18 cellular contexts compared by ENCODE assay signal in the genomic region with DNA sequence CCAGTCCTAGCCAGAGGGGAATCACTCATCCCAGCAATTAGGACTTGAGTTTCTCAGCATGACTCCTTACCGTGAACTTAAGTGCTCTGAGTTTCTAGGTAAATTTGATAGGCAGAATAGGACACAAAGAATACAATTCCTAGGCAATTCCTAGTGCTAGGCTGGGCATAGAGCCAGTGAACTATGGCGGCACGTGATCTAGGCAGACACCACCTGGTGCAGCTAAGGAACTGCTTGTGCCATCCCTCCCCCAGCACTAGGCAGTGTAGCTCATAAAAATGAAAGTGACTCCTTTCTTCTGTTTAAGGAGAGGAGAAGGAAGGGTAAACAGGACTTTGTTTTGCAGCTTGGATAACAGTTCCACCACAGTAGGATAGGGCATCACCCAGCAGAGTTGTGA.
"Had no signal": no experiment of that assay in that cellular context is flagged by ENCODE, and none has a peak within 500 bp of the region (broad histone marks: within the 10 kb centered on the region; RNA-seq: fewer than 3 reads in every experiment).

No MANE protein-coding gene starts in this region.

- FAIRE-seq: astrocyte, endometrium had no signal

- H3K4me1 Mint-ChIP-seq: activated CD4-positive, alpha-beta T cell treated with anti-CD3 and anti-CD28 coated beads for 36 hours; immature natural killer cell; naive B cell had no signal

- H3K4me3 ChIP-seq: cardiac muscle cell, esophagus squamous epithelium, lung had no signal

- ATAC-seq: activated CD4-positive, alpha-beta T cell treated with anti-CD3 and anti-CD28 coated beads for 36 hours; activated CD8-positive, alpha-beta T cell treated with anti-CD3 and anti-CD28 coated beads for 36 hours; left cardiac atrium had no signal

- H3K36me3 Mint-ChIP-seq: immature natural killer cell, naive B cell had no signal

- H3K27ac ChIP-seq: cardiac muscle cell, esophagus squamous epithelium, parathyroid adenoma, WERI-Rb-1 had no signal

- H3K4me3 Mint-ChIP-seq: activated CD4-positive, alpha-beta T cell treated with anti-CD3 and anti-CD28 coated beads for 36 hours; activated CD8-positive, alpha-beta T cell treated with anti-CD3 and anti-CD28 coated beads for 36 hours; immature natural killer cell; naive B cell; stimulated activated naive CD8-positive, alpha-beta T cell treated with anti-CD3 and anti-CD28 coated beads, Interleukin-15, Interleukin-2, amounts not matched to agents 100 ng/mL and 50 ng/mL, for 24 hours had no signal

- DNase-seq: activated CD4-positive, alpha-beta T cell treated with anti-CD3 and anti-CD28 coated beads for 36 hours; activated CD8-positive, alpha-beta memory T cell treated with anti-CD3 and anti-CD28 coated beads, Interleukin-2, amount 50 U/mL, for 4 hours; activated CD8-positive, alpha-beta T cell treated with anti-CD3 and anti-CD28 coated beads for 36 hours; esophagus squamous epithelium; foreskin fibroblast; glutamatergic neuron; immature natural killer cell; left cardiac atrium; naive B cell; stimulated activated CD4-positive, alpha-beta T cell treated with anti-CD3 and anti-CD28 coated beads, Interleukin-4, amount 100 ng/mL, for 1 hour; stimulated activated CD8-positive, alpha-beta memory T cell treated with anti-CD3 and anti-CD28 coated beads, Interleukin-4, amount 100 ng/mL, for 48 hours; WERI-Rb-1 had no signal

- H3K36me3 ChIP-seq: cardiac muscle cell, esophagus squamous epithelium, WERI-Rb-1 had no signal

- H3K4me1 ChIP-seq: esophagus squamous epithelium, parathyroid adenoma had no signal

- H3K9me3 ChIP-seq: esophagus squamous epithelium had no signal

- H3K27me3 Mint-ChIP-seq: activated CD4-positive, alpha-beta T cell treated with anti-CD3 and anti-CD28 coated beads for 36 hours; activated CD8-positive, alpha-beta T cell treated with anti-CD3 and anti-CD28 coated beads for 36 hours; naive B cell; stimulated activated naive CD8-positive, alpha-beta T cell treated with anti-CD3 and anti-CD28 coated beads, Interleukin-15, Interleukin-2, amounts not matched to agents 100 ng/mL and 50 ng/mL, for 24 hours had no signal

- H3K27me3 ChIP-seq: cardiac muscle cell, esophagus squamous epithelium had no signal

- H3K27ac Mint-ChIP-seq: activated CD4-positive, alpha-beta T cell treated with anti-CD3 and anti-CD28 coated beads for 36 hours; activated CD8-positive, alpha-beta T cell treated with anti-CD3 and anti-CD28 coated beads for 36 hours; immature natural killer cell; naive B cell; stimulated activated naive CD8-positive, alpha-beta T cell treated with anti-CD3 and anti-CD28 coated beads, Interleukin-15, Interleukin-2, amounts not matched to agents 100 ng/mL and 50 ng/mL, for 24 hours had no signal
